33 cellular contexts compared by ENCODE assay signal in genomic region chr12:41089438-41089837, GRCh38.
"Had no signal": no experiment of that assay in that cellular context is flagged by ENCODE, and none has a peak within 500 bp of the region (broad histone marks: within the 10 kb centered on the region; RNA-seq: fewer than 3 reads in every experiment).

No MANE protein-coding gene starts in this region.

- ATAC-seq: activated naive CD4-positive, alpha-beta T cell treated with anti-CD3 and anti-CD28 coated beads, Interleukin-2, amount 50 U/mL, for 72 hours; activated naive CD8-positive, alpha-beta T cell treated with anti-CD3 and anti-CD28 coated beads, Interleukin-2, amount 50 U/mL, for 24 hours; activated T-cell treated with anti-CD3 and anti-CD28 coated beads, Interleukin-2, amount 50 U/mL, for 4 hours; activated T-cell treated with anti-CD3 and anti-CD28 coated beads, Interleukin-2, amount 50 U/mL, for 72 hours; activated T-helper 17 cell treated with anti-CD3 and anti-CD28 coated beads, Interleukin-2, amount 50 U/mL, for 72 hours; body of pancreas had no signal

- DNase-seq: activated effector memory CD4-positive, alpha-beta T cell treated with anti-CD3 and anti-CD28 coated beads, Interleukin-2, amount 50 U/mL, for 16 hours; activated effector memory CD4-positive, alpha-beta T cell treated with Interleukin-2 at 50 U/mL for 16 hours; activated gamma-delta T cell; activated gamma-delta T cell treated with Interleukin-2 at 50 U/mL for 16 hours; activated naive CD4-positive, alpha-beta T cell; activated naive CD4-positive, alpha-beta T cell treated with anti-CD3 and anti-CD28 coated beads for 36 hours; activated naive CD4-positive, alpha-beta T cell treated with anti-CD3 and anti-CD28 coated beads, Interleukin-2, amount 10 ng/mL, durations not matched to agents 7 days and 5 days; activated naive CD4-positive, alpha-beta T cell treated with anti-CD3 and anti-CD28 coated beads, Interleukin-2, amount 50 U/mL, for 16 hours; activated naive CD4-positive, alpha-beta T cell treated with Interleukin-2 at 50 U/mL for 16 hours; activated naive CD8-positive, alpha-beta T cell treated with anti-CD3 and anti-CD28 coated beads for 36 hours; activated naive CD8-positive, alpha-beta T cell treated with anti-CD3 and anti-CD28 coated beads, Interleukin-2, amount 10 ng/mL, durations not matched to agents 7 days and 5 days; activated naive CD8-positive, alpha-beta T cell treated with anti-CD3 and anti-CD28 coated beads, Interleukin-2, amount 50 U/mL, for 24 hours; activated T-cell treated with anti-CD3 and anti-CD28 coated beads, Interleukin-2, amount 50 U/mL, for 1 hour; activated T-cell treated with anti-CD3 and anti-CD28 coated beads, Interleukin-2, amount 50 U/mL, for 24 hours; activated T-cell treated with anti-CD3 and anti-CD28 coated beads, Interleukin-2, amount 50 U/mL, for 4 hours; activated T-cell treated with anti-CD3 and anti-CD28 coated beads, Interleukin-2, amount 50 U/mL, for 48 hours; activated T-cell treated with anti-CD3 and anti-CD28 coated beads, Interleukin-2, amount 50 U/mL, for 72 hours; adrenal gland; amniotic stem cell; amygdala; anterior cingulate cortex; aorta; body of pancreas; brain microvascular endothelial cell; central memory CD4-positive, alpha-beta T cell; cerebellar nuclear complex had no signal

- H3K4me3 ChIP-seq: adrenal gland, ascending aorta, body of pancreas, breast epithelium, cardiac muscle cell had no signal

- H3K4me1 ChIP-seq: adrenal gland, ascending aorta, body of pancreas, breast epithelium had no signal

- H3K36me3 ChIP-seq: adrenal gland, ascending aorta, brain microvascular endothelial cell, breast epithelium, cardiac muscle cell had no signal

- FAIRE-seq: astrocyte, bronchial epithelial cell had no signal

- H3K9me3 ChIP-seq: adrenal gland, ascending aorta, body of pancreas had no signal

- H3K27me3 ChIP-seq: adrenal gland, ascending aorta, body of pancreas, brain microvascular endothelial cell, breast epithelium, cardiac muscle cell had no signal

- H3K27ac ChIP-seq: adrenal gland, ascending aorta, body of pancreas, brain microvascular endothelial cell, breast epithelium, cardiac muscle cell had no signal
